Comparison of ENCODE assay signal across 17 cellular contexts in the genomic region with DNA sequence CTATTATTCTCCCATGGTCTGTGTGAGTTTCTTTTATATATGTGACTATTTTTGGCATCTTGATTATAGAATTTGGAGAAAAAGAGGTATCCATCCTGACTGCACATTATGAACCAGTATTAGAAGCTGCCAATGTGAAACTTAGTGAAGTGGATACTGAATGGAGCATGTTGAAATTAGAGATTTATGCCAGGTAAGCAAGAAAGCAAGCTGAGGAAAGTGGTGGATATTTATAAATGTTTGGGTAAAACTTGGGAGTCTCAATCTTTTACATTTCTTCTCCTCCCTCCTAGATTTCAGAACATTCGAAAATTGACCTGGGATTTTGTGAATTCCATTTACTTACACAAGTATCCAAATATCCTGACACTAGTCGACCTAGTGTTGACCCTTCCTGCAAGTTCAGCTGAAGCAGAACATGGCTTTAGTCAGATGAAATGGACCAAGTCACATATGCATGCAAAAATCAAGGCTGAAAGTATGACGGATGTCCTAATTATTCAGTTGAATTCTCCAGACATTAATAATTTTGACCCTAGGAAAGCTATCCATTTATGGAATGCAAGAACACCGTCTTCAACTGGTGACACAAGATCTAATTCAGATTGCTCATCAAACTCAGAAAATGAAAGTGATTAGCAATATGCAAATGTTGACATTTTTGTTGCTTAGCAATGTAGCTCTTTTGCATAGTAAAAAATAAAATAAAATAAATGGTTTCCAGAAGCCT.
DNase-seq lines count a peak whose midpoint lies in the region; ATAC-seq, FAIRE-seq and TF ChIP-seq lines count a peak whose summit lies in the region.
"Had no signal": no experiment of that assay in that cellular context is flagged by ENCODE, and none has a peak within 500 bp of the region (broad histone marks: within the 10 kb centered on the region; RNA-seq: fewer than 3 reads in every experiment).

No MANE protein-coding gene starts in this region.

- ATAC-seq in stimulated activated effector memory CD8-positive, alpha-beta T cell treated with anti-CD3 and anti-CD28 coated beads, Interleukin-12 subunit alpha, Interleukin-12 subunit beta, amount 100 ng/mL, for 72 hours: no peak
- ATAC-seq in sciatic nerve: no peak
- ATAC-seq: GM12878 had no signal

- H3K9me3 ChIP-seq in left ventricle myocardium inferior (replicated peaks) (no peaks in the 10 kb centered on the region), right atrium auricular region (no peaks in the 10 kb centered on the region)
- H3K9me3 ChIP-seq: BLaER1 had no signal

- no peak for TF ChIP-seq CTCF in left ventricle myocardium inferior (IDR thresholded peaks at IDR 0.05; ENCODE audit: borderline replicate concordance)
- no peak for TF ChIP-seq CTCF in right atrium auricular region (IDR thresholded peaks at IDR 0.05)
- no peak for TF ChIP-seq CTCF in choroid plexus epithelial cell (conservative IDR thresholded peaks at IDR 0.05; ENCODE audit: low read depth, low read length)

- peak overlapping the region; percentile 40 for H3K27ac Mint-ChIP-seq in stimulated activated effector memory CD8-positive, alpha-beta T cell treated with anti-CD3 and anti-CD28 coated beads, Interleukin-12 subunit alpha, Interleukin-12 subunit beta, amount 100 ng/mL, for 72 hours
- H3K27ac Mint-ChIP-seq: brain, type B pancreatic cell had no signal

- FAIRE-seq in RCC 7860 (lab: Jason Lieb, UNC): peak; percentile 26
- FAIRE-seq: GM12878, TTC549 had no signal

- no peaks in the 10 kb centered on the region for H3K36me3 ChIP-seq in left ventricle myocardium inferior
- H3K36me3 ChIP-seq in right atrium auricular region: no peaks in the 10 kb centered on the region
- H3K36me3 ChIP-seq: BLaER1 had no signal

- DNase-seq in left ventricle myocardium inferior (no peak), right atrium auricular region (ENCODE audit: low spot score) (no peak), RCC 7860 (ENCODE audit: low spot score) (peak; percentile 39), choroid plexus epithelial cell (ENCODE audit: low read depth) (peak; percentile 31), head of caudate nucleus (no peak), glomerular visceral epithelial cell (ENCODE audit: extremely low spot score) (no peak), sciatic nerve (ENCODE audit: low spot score) (no peak)
- no peak for DNase-seq in stimulated activated effector memory CD8-positive, alpha-beta T cell treated with anti-CD3 and anti-CD28 coated beads, Interleukin-12 subunit alpha, Interleukin-12 subunit beta, amount 100 ng/mL, for 72 hours (ENCODE audit: low spot score in 2 of 2)
- DNase-seq: DND-41; NCI-H2107; NK-92 treated with Interleukin-12 subunit alpha and Interleukin-12 subunit beta, amount 100 ng/mL, for 24 hours; stimulated activated CD4-positive, alpha-beta T cell treated with anti-CD3 and anti-CD28 coated beads, Interleukin-1b, Interleukin-23, amount 100 ng/mL, for 48 hours had no signal

- H3K4me1 Mint-ChIP-seq in stimulated activated effector memory CD8-positive, alpha-beta T cell treated with anti-CD3 and anti-CD28 coated beads, Interleukin-12 subunit alpha, Interleukin-12 subunit beta, amount 100 ng/mL, for 72 hours: peaks cover 61% of the 10 kb centered on the region

- H3K4me3 ChIP-seq in left ventricle myocardium inferior (no peak overlapping the region), right atrium auricular region (no peak overlapping the region), choroid plexus epithelial cell (ENCODE audit: low read depth, low read length) (no peak overlapping the region)
- H3K4me3 ChIP-seq: BLaER1, GM12878 had no signal

- no peaks in the 10 kb centered on the region for H3K9me3 Mint-ChIP-seq in stimulated activated effector memory CD8-positive, alpha-beta T cell treated with anti-CD3 and anti-CD28 coated beads, Interleukin-12 subunit alpha, Interleukin-12 subunit beta, amount 100 ng/mL, for 72 hours
- H3K9me3 Mint-ChIP-seq: brain, type B pancreatic cell had no signal

- H3K4me1 ChIP-seq in left ventricle myocardium inferior: peaks cover 13% of the 10 kb centered on the region
- H3K4me1 ChIP-seq in right atrium auricular region: no peaks in the 10 kb centered on the region
- H3K4me1 ChIP-seq: BLaER1 had no signal

- H3K36me3 Mint-ChIP-seq in stimulated activated effector memory CD8-positive, alpha-beta T cell treated with anti-CD3 and anti-CD28 coated beads, Interleukin-12 subunit alpha, Interleukin-12 subunit beta, amount 100 ng/mL, for 72 hours: peaks cover 6% of the 10 kb centered on the region
- H3K36me3 Mint-ChIP-seq: brain, type B pancreatic cell had no signal

- intact Hi-C loops in left ventricle myocardium inferior (cut with micrococcal nuclease): no loop called here
- intact Hi-C loops in head of caudate nucleus (cut with DNase I): no loop called here
- intact Hi-C loops in sciatic nerve (cut with DNase I): no loop called here

- H3K27ac ChIP-seq in left ventricle myocardium inferior (replicated peaks) (peak overlapping the region; percentile 74), right atrium auricular region (peak overlapping the region in 1 of 2 donors; percentile 36)
- H3K27ac ChIP-seq: BLaER1 had no signal

- H3K4me3 Mint-ChIP-seq in stimulated activated effector memory CD8-positive, alpha-beta T cell treated with anti-CD3 and anti-CD28 coated beads, Interleukin-12 subunit alpha, Interleukin-12 subunit beta, amount 100 ng/mL, for 72 hours: no peak overlapping the region
- H3K4me3 Mint-ChIP-seq: brain, type B pancreatic cell had no signal

- no peaks in the 10 kb centered on the region for H3K27me3 ChIP-seq in left ventricle myocardium inferior (ENCODE audit: low read depth)
- no peaks in the 10 kb centered on the region for H3K27me3 ChIP-seq in right atrium auricular region
- H3K27me3 ChIP-seq: BLaER1 had no signal

Comparison
In these comparisons a context has a peak if more than half of its experiments do, and no peak if none do; other contexts are left out.
1. DNase-seq: peak in RCC 7860 (single experiment) and choroid plexus epithelial cell (single experiment); none in left ventricle myocardium inferior (single experiment), right atrium auricular region (single experiment), stimulated activated effector memory CD8-positive, alpha-beta T cell treated with anti-CD3 and anti-CD28 coated beads, Interleukin-12 subunit alpha, Interleukin-12 subunit beta, amount 100 ng/mL, for 72 hours (0 of 2), head of caudate nucleus (0 of 42), glomerular visceral epithelial cell (single experiment) and sciatic nerve (single experiment).